In the genomic region with DNA sequence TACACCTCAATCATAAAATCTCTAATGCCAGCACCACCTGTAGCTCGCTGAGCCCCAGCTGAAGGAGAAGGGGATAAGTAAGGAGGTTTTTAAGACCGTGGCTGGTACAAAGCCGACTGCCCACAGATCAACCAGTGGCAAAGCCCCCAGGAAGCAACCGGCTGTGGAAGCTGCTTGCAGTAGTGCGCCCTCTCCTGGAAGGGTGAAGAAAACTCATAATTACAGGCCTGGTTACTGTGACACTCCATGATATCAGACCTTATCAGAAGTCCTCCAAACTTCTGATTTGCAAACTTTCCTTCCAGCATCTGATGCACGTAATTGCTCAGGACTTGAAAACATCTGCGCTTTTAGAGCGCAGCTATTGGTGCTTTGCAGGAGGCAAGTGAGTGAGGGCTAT, we compare ENCODE assay signal across 1 cellular context.
TF ChIP-seq lines count a peak whose summit lies in the region.

No MANE protein-coding gene starts in this region.

TF ChIP-seq in H1, 55 proteins besides CTCF, POLR2A, EP300 and RAD21:
- TF ChIP-seq KDM4A (IDR thresholded peaks at IDR 0.05; ENCODE audit: low read depth, low read length, severe bottlenecking) (no peak), SIRT6 (IDR thresholded peaks at IDR 0.05; ENCODE audit: low read length) (no peak), FOSL1 (IDR thresholded peaks at IDR 0.05; ENCODE audit: insufficient read depth, low read depth, low read length) (0 out of 2 replicates have a peak, but pooled peaks have one; percentile 35), POU5F1 (IDR thresholded peaks at IDR 0.05; ENCODE audit: low read depth, low read length) (no peak)
